ENCODE assay signal across 2 cellular contexts in the genomic region with DNA sequence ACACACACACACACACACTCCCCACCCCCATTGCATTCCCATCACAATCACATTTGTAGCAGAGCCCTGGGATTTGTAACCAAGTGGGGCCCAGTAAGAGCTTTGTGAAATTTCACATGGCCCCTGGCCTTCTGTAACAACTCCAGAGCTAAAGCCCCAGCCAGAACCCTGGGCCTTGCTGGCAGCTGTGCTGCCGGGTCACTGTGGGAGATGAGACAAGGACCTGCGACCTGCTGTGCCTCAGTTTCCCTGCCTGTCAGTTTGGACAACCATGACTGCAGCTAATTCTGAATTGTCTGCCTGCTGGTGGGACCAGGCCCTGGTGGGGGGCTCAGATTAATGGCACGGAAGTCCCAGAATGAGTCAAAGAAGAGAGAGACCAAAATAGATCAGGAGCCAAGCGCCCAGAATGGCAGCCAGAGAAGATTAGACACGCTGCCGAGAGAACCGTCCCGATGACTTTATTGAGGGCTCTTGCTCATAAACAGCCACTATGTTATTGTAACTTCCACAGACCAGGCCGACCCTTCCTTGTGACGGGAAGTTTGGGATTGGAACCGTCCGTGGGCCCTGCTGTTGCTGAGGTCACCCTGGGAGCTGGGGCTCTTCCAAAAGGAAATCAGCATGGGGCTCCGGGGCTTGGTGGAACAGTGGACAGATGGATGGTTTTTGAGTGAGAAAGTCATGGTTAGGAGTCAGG.
TF ChIP-seq lines count a peak whose summit lies in the region.

No MANE protein-coding gene starts in this region.

TF ChIP-seq in HepG2, 621 proteins besides CTCF, POLR2A, EP300 and RAD21 (continued from another document):
- TF ChIP-seq, protein P1, sequence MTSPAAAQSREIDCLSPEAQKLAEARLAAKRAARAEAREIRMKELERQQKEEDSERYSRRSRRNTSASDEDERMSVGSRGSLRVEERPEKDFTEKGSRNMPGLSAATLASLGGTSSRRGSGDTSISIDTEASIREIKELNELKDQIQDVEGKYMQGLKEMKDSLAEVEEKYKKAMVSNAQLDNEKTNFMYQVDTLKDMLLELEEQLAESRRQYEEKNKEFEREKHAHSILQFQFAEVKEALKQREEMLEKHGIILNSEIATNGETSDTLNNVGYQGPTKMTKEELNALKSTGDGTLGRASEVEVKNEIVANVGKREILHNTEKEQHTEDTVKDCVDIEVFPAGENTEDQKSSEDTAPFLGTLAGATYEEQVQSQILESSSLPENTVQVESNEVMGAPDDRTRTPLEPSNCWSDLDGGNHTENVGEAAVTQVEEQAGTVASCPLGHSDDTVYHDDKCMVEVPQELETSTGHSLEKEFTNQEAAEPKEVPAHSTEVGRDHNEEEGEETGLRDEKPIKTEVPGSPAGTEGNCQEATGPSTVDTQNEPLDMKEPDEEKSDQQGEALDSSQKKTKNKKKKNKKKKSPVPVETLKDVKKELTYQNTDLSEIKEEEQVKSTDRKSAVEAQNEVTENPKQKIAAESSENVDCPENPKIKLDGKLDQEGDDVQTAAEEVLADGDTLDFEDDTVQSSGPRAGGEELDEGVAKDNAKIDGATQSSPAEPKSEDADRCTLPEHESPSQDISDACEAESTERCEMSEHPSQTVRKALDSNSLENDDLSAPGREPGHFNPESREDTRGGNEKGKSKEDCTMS (CRISPR knock-in tag; conservative IDR thresholded peaks at IDR 0.05) = no peak
- TF ChIP-seq EHMT2 (IDR thresholded peaks at IDR 0.05; ENCODE audit: borderline replicate concordance, low read depth, low read length) = no peak
- TF ChIP-seq PPARG (CRISPR knock-in tag; conservative IDR thresholded peaks at IDR 0.05) = no peak
- TF ChIP-seq, protein P2, sequence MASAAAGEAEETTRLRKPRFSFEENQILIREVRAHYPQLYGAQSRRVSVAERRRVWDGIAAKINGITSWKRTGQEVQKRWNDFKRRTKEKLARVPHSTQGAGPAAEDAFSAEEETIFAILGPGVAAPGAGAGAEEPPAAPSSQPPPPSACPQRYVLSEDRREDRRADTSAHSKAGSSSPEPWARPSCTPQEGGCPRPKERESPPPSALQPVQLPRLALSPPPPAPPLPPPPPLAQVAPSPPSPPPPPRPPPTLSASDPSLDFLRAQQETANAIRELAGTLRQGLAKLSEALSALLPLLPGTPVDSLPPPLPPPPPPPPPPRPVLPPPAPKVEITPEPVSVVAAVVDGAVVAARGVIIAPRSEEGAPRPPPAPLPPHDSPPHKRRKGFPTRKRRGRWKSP (CRISPR knock-in tag; IDR thresholded peaks at IDR 0.05) = no peak
- TF ChIP-seq ELF3 (CRISPR knock-in tag; IDR thresholded peaks at IDR 0.05) = no peak
- no peak for TF ChIP-seq KLF11 (CRISPR knock-in tag; IDR thresholded peaks at IDR 0.05)
- TF ChIP-seq ZC3H13 (CRISPR knock-in tag; IDR thresholded peaks at IDR 0.05) = no peak
- no peak for TF ChIP-seq THAP7 (CRISPR knock-in tag; IDR thresholded peaks at IDR 0.05)
- TF ChIP-seq RAD51 (IDR thresholded peaks at IDR 0.05; ENCODE audit: borderline replicate concordance) = no peak
- TF ChIP-seq BRCA1 (CRISPR knock-in tag; IDR thresholded peaks at IDR 0.05) = no peak
- no peak for TF ChIP-seq SIN3A (IDR thresholded peaks at IDR 0.05; ENCODE audit: borderline replicate concordance, low read depth, low read length)
- no peak for TF ChIP-seq IRF2 (CRISPR knock-in tag; IDR thresholded peaks at IDR 0.05)
- TF ChIP-seq ZGPAT (CRISPR knock-in tag; IDR thresholded peaks at IDR 0.05) = no peak
- TF ChIP-seq CAMTA2 (CRISPR knock-in tag; IDR thresholded peaks at IDR 0.05; ENCODE audit: borderline replicate concordance) = no peak

TF ChIP-seq in SK-N-SH treated with all-trans-retinoic acid at 6 μM for 48 hours, 23 proteins besides CTCF, POLR2A, EP300 and RAD21 (continued from another document):
- TF ChIP-seq POU6F1 (CRISPR knock-in tag; IDR thresholded peaks at IDR 0.05; ENCODE audit: borderline replicate concordance, low read depth) = no peak
- TF ChIP-seq ISL1 (CRISPR knock-in tag; IDR thresholded peaks at IDR 0.05) = no peak
- TF ChIP-seq OSR1 (CRISPR knock-in tag; IDR thresholded peaks at IDR 0.05) = no peak
- no peak for TF ChIP-seq ZFP3 (CRISPR knock-in tag; IDR thresholded peaks at IDR 0.05)
- TF ChIP-seq CSRNP3 (CRISPR knock-in tag; IDR thresholded peaks at IDR 0.05) = no peak
- TF ChIP-seq ZNF8 (CRISPR knock-in tag; IDR thresholded peaks at IDR 0.05) = no peak
